ENCODE assay signal across 1 cellular context in genomic region chr13:75482070-75482819, GRCh38.
TF ChIP-seq lines count a peak whose summit lies in the region.

TSS of gene TBC1D4 (minus strand) at chr13:75482169. CDS start at chr13:75481767, 402 bp downstream.

TF ChIP-seq in K562, 482 proteins besides CTCF, POLR2A, EP300 and RAD21 (continued from another document):
- TF ChIP-seq PHF8 (IDR thresholded peaks at IDR 0.05; ENCODE audit: borderline replicate concordance, low read length) (peak; percentile 23; the same call in 1 of the 2 replicates), MTA3 (IDR thresholded peaks at IDR 0.05; ENCODE audit: borderline replicate concordance) (peak; percentile 41; the same call in 1 of the 2 replicates), PRPF4 (IDR thresholded peaks at IDR 0.05; ENCODE audit: insufficient read depth, low read depth, low read length, poor library complexity, severe bottlenecking) (no peak), ZNF583 (CRISPR knock-in tag; IDR thresholded peaks at IDR 0.05) (no peak), CTCFL (IDR thresholded peaks at IDR 0.05; ENCODE audit: borderline replicate concordance, insufficient read depth, low read depth, low read length, poor library complexity, severe bottlenecking) (peak; percentile 62), CTBP1 (IDR thresholded peaks at IDR 0.05; ENCODE audit: borderline replicate concordance) (peak; percentile 62; the same call in 1 of the 2 replicates), CXXC5 (CRISPR knock-in tag; IDR thresholded peaks at IDR 0.05) (peak; percentile 47), CC2D1A (IDR thresholded peaks at IDR 0.05) (peak; percentile 62; the same call in 1 of the 2 replicates), L3MBTL2 (IDR thresholded peaks at IDR 0.05) (peak; percentile 31), NR0B1 (IDR thresholded peaks at IDR 0.05; ENCODE audit: partially characterized antibody) (no peak), ZNF384 (IDR thresholded peaks at IDR 0.05; ENCODE audit: low read depth, low read length) (peak; percentile 63), TBP (optimal IDR thresholded peaks at IDR 0.05; ENCODE audit: low read depth, low read length) (no peak), RCOR1 (IDR thresholded peaks at IDR 0.05; ENCODE audit: borderline replicate concordance in 1 of 2, low read depth in 2 of 2, low read length in 2 of 2) (0 out of 4 replicates have a peak, but pooled peaks of 1 of the 2 experiments have one; percentile 33)
TF ChIP-seq in K562: peak in this region for 39.
